1 cellular context compared by ENCODE assay signal in the genomic region with DNA sequence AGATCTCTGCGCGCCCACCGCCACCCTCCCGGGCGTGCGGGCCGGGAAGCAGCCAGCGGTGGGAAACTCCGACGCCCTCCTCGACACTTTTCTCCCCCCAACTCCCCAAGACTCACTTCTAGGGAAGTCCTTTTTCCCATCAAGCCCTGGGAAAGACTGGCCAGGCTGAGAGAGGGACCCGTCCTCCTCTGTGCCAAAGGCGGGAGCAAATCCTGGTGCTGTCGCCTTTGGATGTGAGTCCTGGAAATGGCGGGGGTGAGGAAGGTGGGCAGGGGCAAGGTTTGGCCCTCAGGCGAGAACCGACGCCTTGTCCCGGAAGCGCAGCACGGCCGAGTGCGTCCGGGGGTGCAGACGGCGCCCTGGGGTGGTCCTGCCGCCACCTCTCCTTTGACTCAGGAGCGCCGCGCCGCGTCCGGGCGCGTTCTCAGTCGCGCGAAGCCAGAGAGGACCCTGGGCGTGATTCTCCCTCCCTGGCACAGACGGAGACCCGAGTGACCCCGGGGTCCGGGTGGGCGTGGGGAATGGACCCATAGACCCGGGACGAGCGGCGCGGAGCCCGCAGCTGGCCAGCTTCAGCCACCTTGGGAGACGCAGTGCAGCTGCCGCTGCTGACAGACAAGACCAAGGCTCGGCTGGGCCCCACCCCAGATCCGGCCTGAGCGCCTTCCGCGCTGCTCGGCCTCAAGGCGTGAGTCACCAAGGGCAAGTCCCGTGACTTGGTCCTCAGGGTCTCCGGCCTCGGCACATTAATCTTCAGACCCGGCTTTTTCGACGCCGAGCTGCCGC.
TF ChIP-seq lines count a peak whose summit lies in the region.

No MANE protein-coding gene starts in this region.

TF ChIP-seq in HepG2, 621 proteins besides CTCF, POLR2A, EP300 and RAD21 (continued from another document and continues in another):
- TF ChIP-seq ZBTB46 (CRISPR knock-in tag; IDR thresholded peaks at IDR 0.05; ENCODE audit: borderline replicate concordance) = no peak; the same call in 1 of the 2 replicates
- TF ChIP-seq SMARCC2 (IDR thresholded peaks at IDR 0.05) = no peak
- no peak for TF ChIP-seq ZNF75D (CRISPR knock-in tag; IDR thresholded peaks at IDR 0.05; ENCODE audit: borderline replicate concordance)
- peak; percentile 94; the same call in 1 of the 2 replicates for TF ChIP-seq ZNF790 (CRISPR knock-in tag; IDR thresholded peaks at IDR 0.05; ENCODE audit: borderline replicate concordance)
- peak; percentile 92 for TF ChIP-seq RBM22 (optimal IDR thresholded peaks at IDR 0.05; ENCODE audit: low read length)
- TF ChIP-seq, protein P1, sequence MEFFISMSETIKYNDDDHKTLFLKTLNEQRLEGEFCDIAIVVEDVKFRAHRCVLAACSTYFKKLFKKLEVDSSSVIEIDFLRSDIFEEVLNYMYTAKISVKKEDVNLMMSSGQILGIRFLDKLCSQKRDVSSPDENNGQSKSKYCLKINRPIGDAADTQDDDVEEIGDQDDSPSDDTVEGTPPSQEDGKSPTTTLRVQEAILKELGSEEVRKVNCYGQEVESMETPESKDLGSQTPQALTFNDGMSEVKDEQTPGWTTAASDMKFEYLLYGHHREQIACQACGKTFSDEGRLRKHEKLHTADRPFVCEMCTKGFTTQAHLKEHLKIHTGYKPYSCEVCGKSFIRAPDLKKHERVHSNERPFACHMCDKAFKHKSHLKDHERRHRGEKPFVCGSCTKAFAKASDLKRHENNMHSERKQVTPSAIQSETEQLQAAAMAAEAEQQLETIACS (CRISPR knock-in tag; IDR thresholded peaks at IDR 0.05) = no peak; the same call in 1 of the 2 replicates
- TF ChIP-seq DR1 (CRISPR knock-in tag; IDR thresholded peaks at IDR 0.05) = 0 out of 2 replicates have a peak, but pooled peaks have one; percentile 28
- no peak for TF ChIP-seq JUN (CRISPR knock-in tag; IDR thresholded peaks at IDR 0.05)
- TF ChIP-seq MBNL3 (CRISPR knock-in tag; conservative IDR thresholded peaks at IDR 0.05) = no peak
- TF ChIP-seq XBP1 (CRISPR knock-in tag; IDR thresholded peaks at IDR 0.05) = no peak
- peak in 1 of 2 experiments; percentile 23; a peak in 1 of 4 replicates for TF ChIP-seq KLF16 (CRISPR knock-in tag; IDR thresholded peaks at IDR 0.05)
- no peak for TF ChIP-seq MAX (IDR thresholded peaks at IDR 0.05)
- TF ChIP-seq MAFF (IDR thresholded peaks at IDR 0.05; ENCODE audit: low read depth, low read length) = no peak
- no peak for TF ChIP-seq RARA (CRISPR knock-in tag; IDR thresholded peaks at IDR 0.05)
- peak; percentile 67; the same call in 1 of the 2 replicates for TF ChIP-seq ZNF678 (CRISPR knock-in tag; IDR thresholded peaks at IDR 0.05)
- peak; percentile 19; the same call in 1 of the 2 replicates for TF ChIP-seq ZNF549 (CRISPR knock-in tag; IDR thresholded peaks at IDR 0.05)
- no peak; the same call in none of the 2 replicates for TF ChIP-seq ZNF143 (CRISPR knock-in tag; IDR thresholded peaks at IDR 0.05)
- TF ChIP-seq ZNF703 (CRISPR knock-in tag; IDR thresholded peaks at IDR 0.05; ENCODE audit: borderline replicate concordance) = no peak
- no peak for TF ChIP-seq FOXM1 (CRISPR knock-in tag; IDR thresholded peaks at IDR 0.05)
- TF ChIP-seq, protein P2, sequence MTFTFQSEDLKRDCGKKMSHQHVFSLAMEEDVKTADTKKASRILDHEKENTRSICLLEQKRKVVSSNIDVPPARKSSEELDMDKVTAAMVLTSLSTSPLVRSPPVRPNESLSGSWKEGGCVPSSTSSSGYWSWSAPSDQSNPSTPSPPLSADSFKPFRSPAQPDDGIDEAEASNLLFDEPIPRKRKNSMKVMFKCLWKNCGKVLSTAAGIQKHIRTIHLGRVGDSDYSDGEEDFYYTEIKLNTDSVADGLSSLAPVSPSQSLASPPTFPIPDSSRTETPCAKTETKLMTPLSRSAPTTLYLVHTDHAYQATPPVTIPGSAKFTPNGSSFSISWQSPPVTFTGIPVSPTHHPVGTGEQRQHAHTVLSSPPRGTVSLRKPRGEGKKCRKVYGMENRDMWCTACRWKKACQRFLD (CRISPR knock-in tag; IDR thresholded peaks at IDR 0.05; ENCODE audit: borderline replicate concordance) = no peak
- no peak for TF ChIP-seq FOXA1 (IDR thresholded peaks at IDR 0.05)
- no peak; the same call in 1 of the 2 replicates for TF ChIP-seq FOXA1 (CRISPR knock-in tag; IDR thresholded peaks at IDR 0.05)
- TF ChIP-seq MLXIP (CRISPR knock-in tag; IDR thresholded peaks at IDR 0.05; ENCODE audit: borderline replicate concordance) = no peak
- no peak for TF ChIP-seq ZNF652 (CRISPR knock-in tag; IDR thresholded peaks at IDR 0.05; ENCODE audit: borderline replicate concordance, low read depth)
- TF ChIP-seq REXO4 (CRISPR knock-in tag; IDR thresholded peaks at IDR 0.05; ENCODE audit: borderline replicate concordance) = peak; percentile 41; the same call in 1 of the 2 replicates
- no peak; the same call in 1 of the 2 replicates for TF ChIP-seq SIX4 (CRISPR knock-in tag; IDR thresholded peaks at IDR 0.05)
- peak; percentile 87 for TF ChIP-seq ZNF225 (CRISPR knock-in tag; IDR thresholded peaks at IDR 0.05)
- TF ChIP-seq RCOR2 (CRISPR knock-in tag; IDR thresholded peaks at IDR 0.05) = no peak
- TF ChIP-seq KDM6A (CRISPR knock-in tag; IDR thresholded peaks at IDR 0.05; ENCODE audit: low read depth) = no peak
- TF ChIP-seq ZFX (CRISPR knock-in tag; IDR thresholded peaks at IDR 0.05; ENCODE audit: low read depth) = peak; percentile 69; the same call in 1 of the 2 replicates
- peak; percentile 84 for TF ChIP-seq YEATS4 (CRISPR knock-in tag; IDR thresholded peaks at IDR 0.05; ENCODE audit: borderline replicate concordance)
- peak; percentile 30; the same call in 1 of the 2 replicates for TF ChIP-seq TBX3 (IDR thresholded peaks at IDR 0.05; ENCODE audit: borderline replicate concordance)
- peak; percentile 78 for TF ChIP-seq ZNF564 (CRISPR knock-in tag; IDR thresholded peaks at IDR 0.05)
- TF ChIP-seq ZNF562 (CRISPR knock-in tag; IDR thresholded peaks at IDR 0.05; ENCODE audit: borderline replicate concordance) = no peak
- no peak for TF ChIP-seq SRSF9 (IDR thresholded peaks at IDR 0.05; ENCODE audit: borderline replicate concordance, insufficient read depth, low read depth, low read length, poor library complexity, severe bottlenecking)
- no peak for TF ChIP-seq ATRX (CRISPR knock-in tag; IDR thresholded peaks at IDR 0.05; ENCODE audit: borderline replicate concordance)
- no peak; the same call in 1 of the 2 replicates for TF ChIP-seq ZSCAN21 (CRISPR knock-in tag; IDR thresholded peaks at IDR 0.05; ENCODE audit: borderline replicate concordance)
- no peak for TF ChIP-seq TERF1 (CRISPR knock-in tag; IDR thresholded peaks at IDR 0.05)
- TF ChIP-seq ZNF670 (CRISPR knock-in tag; IDR thresholded peaks at IDR 0.05; ENCODE audit: borderline replicate concordance) = peak; percentile 90; the same call in 1 of the 2 replicates
- TF ChIP-seq AGO2 (optimal IDR thresholded peaks at IDR 0.05; ENCODE audit: low read depth, low read length) = peak; percentile 99
- peak; percentile 44 for TF ChIP-seq THAP11 (CRISPR knock-in tag; IDR thresholded peaks at IDR 0.05)
- TF ChIP-seq, protein P3, sequence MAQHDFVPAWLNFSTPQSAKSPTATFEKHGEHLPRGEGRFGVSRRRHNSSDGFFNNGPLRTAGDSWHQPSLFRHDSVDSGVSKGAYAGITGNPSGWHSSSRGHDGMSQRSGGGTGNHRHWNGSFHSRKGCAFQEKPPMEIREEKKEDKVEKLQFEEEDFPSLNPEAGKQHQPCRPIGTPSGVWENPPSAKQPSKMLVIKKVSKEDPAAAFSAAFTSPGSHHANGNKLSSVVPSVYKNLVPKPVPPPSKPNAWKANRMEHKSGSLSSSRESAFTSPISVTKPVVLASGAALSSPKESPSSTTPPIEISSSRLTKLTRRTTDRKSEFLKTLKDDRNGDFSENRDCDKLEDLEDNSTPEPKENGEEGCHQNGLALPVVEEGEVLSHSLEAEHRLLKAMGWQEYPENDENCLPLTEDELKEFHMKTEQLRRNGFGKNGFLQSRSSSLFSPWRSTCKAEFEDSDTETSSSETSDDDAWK (CRISPR knock-in tag; IDR thresholded peaks at IDR 0.05) = no peak
- peak; percentile 92; the same call in 1 of the 2 replicates for TF ChIP-seq ZNF816 (CRISPR knock-in tag; IDR thresholded peaks at IDR 0.05; ENCODE audit: borderline replicate concordance)
- 0 out of 2 replicates have a peak, but pooled peaks have one; percentile 31 for TF ChIP-seq MTF1 (CRISPR knock-in tag; IDR thresholded peaks at IDR 0.05)
- TF ChIP-seq ZNF446 (CRISPR knock-in tag; IDR thresholded peaks at IDR 0.05) = peak; percentile 95
- 0 out of 2 replicates have a peak, but pooled peaks have one; percentile 24 for TF ChIP-seq EED (CRISPR knock-in tag; IDR thresholded peaks at IDR 0.05)
- TF ChIP-seq GFI1 (CRISPR knock-in tag; IDR thresholded peaks at IDR 0.05; ENCODE audit: borderline replicate concordance) = peak; percentile 9; the same call in 1 of the 2 replicates
- TF ChIP-seq ZNF577 (CRISPR knock-in tag; IDR thresholded peaks at IDR 0.05; ENCODE audit: borderline replicate concordance, low read depth) = no peak
- TF ChIP-seq ZKSCAN8 (CRISPR knock-in tag; IDR thresholded peaks at IDR 0.05; ENCODE audit: borderline replicate concordance) = no peak
- TF ChIP-seq NR2F1 (CRISPR knock-in tag; IDR thresholded peaks at IDR 0.05) = no peak
- TF ChIP-seq ZNF768 (CRISPR knock-in tag; IDR thresholded peaks at IDR 0.05) = peak; percentile 58; the same call in 1 of the 2 replicates
- TF ChIP-seq, protein P4, sequence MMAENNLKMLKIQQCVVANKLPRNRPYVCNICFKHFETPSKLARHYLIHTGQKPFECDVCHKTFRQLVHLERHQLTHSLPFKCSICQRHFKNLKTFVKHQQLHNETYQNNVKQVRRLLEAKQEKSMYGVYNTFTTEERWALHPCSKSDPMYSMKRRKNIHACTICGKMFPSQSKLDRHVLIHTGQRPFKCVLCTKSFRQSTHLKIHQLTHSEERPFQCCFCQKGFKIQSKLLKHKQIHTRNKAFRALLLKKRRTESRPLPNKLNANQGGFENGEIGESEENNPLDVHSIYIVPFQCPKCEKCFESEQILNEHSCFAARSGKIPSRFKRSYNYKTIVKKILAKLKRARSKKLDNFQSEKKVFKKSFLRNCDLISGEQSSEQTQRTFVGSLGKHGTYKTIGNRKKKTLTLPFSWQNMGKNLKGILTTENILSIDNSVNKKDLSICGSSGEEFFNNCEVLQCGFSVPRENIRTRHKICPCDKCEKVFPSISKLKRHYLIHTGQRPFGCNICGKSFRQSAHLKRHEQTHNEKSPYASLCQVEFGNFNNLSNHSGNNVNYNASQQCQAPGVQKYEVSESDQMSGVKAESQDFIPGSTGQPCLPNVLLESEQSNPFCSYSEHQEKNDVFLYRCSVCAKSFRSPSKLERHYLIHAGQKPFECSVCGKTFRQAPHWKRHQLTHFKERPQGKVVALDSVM (CRISPR knock-in tag; IDR thresholded peaks at IDR 0.05) = peak; percentile 34
- no peak; the same call in 1 of the 2 replicates for TF ChIP-seq ZNF782 (CRISPR knock-in tag; IDR thresholded peaks at IDR 0.05; ENCODE audit: borderline replicate concordance)
- peak; percentile 60; the same call in 1 of the 2 replicates for TF ChIP-seq ZNF274 (CRISPR knock-in tag; IDR thresholded peaks at IDR 0.05)
- TF ChIP-seq ZBTB7B (CRISPR knock-in tag; IDR thresholded peaks at IDR 0.05) = peak; percentile 97
- TF ChIP-seq HINFP (CRISPR knock-in tag; IDR thresholded peaks at IDR 0.05; ENCODE audit: low read depth) = no peak
